ENCODE assay signal across 8 cellular contexts in the genomic region with DNA sequence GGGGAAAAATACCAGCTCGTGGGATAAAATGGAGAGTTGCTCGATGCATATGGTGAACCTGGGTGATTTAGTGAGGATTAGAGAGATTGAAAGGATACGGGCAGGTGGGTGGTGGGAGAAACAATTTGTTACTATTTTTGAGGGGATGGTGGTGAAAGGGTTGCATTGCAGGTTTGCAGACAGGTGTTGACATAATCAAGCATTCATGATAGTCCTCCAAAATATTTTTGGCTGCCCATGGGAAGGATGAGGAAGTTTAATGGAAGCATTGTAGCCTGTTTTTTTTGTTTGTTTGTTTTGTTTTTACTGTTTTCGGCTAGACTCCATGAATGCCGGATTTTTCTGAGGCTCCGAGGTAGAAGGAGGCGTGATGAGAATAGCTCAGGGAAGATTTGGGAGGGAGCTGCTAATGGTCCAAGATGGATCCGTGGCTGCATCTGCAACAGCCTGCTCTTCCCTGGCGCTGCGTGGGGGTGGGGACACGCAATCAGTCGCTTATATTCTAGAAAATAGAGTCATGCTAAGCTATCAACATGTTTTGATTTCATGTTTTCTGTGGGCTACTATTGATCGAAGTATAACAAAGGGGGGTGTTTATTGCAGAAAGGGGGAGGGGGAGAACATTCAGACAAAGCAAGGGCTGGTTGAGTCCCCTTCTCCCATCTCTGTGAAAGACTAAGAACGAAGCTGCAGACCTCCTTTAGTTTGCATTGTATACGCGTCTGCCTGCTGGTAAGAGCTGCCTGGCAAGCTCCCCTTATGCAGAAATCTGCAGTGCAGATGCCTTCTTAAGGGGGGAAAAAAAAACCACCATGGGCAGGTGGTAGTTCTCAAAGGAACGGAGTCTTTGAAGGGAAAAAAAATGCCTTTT. TPM values are rescaled to one million over a fixed set of nuclear protein-coding genes. Genes with fewer than 3 reads are reported as not detected.
DNase-seq lines count a peak whose midpoint lies in the region; ATAC-seq and TF ChIP-seq lines count a peak whose summit lies in the region.

No MANE protein-coding gene starts in this region.

- H3K36me3 Mint-ChIP-seq in stimulated activated effector memory CD8-positive, alpha-beta T cell treated with anti-CD3 and anti-CD28 coated beads, Interleukin-12 subunit alpha, Interleukin-12 subunit beta, amount 100 ng/mL, for 72 hours = peaks cover 17% of the 10 kb centered on the region

- CTCF ChIA-PET in GM10248 (lab: Yijun Ruan, JAX) (interaction anchor here (0.7 to 3.5 kb wide), 16 partner anchors 9 to 203 kb away, joined by 3 to 17 read pairs (median 4); a partner anchor contains a TSS), PC-9 (lab: Charles Lee) (interaction anchor here (0.6 to 1.5 kb wide), 4 partner anchors 12 to 49 kb away, joined by 4 to 13 read pairs (median 4); a partner anchor contains a TSS)

- no peak for TF ChIP-seq CTCF in GM10248 (IDR thresholded peaks at IDR 0.05; ENCODE audit: control extremely low read depth, extremely low read depth, low read depth, missing control alignments)
- TF ChIP-seq CTCF in PC-9 (conservative IDR thresholded peaks at IDR 0.05) = peak; percentile 58
- TF ChIP-seq CTCF in left lung (IDR thresholded peaks at IDR 0.05) = peak in 1 of 2 donors; percentile 17

- no peaks in the 10 kb centered on the region for H3K9me2 ChIP-seq in PC-9 (ENCODE audit: insufficient read depth)

- peak overlapping the region; percentile 83 for H3K4me3 Mint-ChIP-seq in stimulated activated effector memory CD8-positive, alpha-beta T cell treated with anti-CD3 and anti-CD28 coated beads, Interleukin-12 subunit alpha, Interleukin-12 subunit beta, amount 100 ng/mL, for 72 hours

- H3K4me1 ChIP-seq in PC-9 (replicated peaks; ENCODE audit: insufficient read depth) (peaks cover 22% of the 10 kb centered on the region), left lung (peaks cover 11 to 52% of the 10 kb centered on the region in 2 donors)

- H3K4me1 Mint-ChIP-seq in stimulated activated effector memory CD8-positive, alpha-beta T cell treated with anti-CD3 and anti-CD28 coated beads, Interleukin-12 subunit alpha, Interleukin-12 subunit beta, amount 100 ng/mL, for 72 hours = peaks cover 31% of the 10 kb centered on the region

- H3F3A ChIP-seq in PC-9 (ENCODE audit: insufficient read depth, low read depth) = peaks cover 27% of the 10 kb centered on the region; the same call in 1 of the 2 replicates

- DNase-seq in GM10248 (ENCODE audit: extremely low spot score) (peak; percentile 42), PC-9 (no peak), cerebellum (ENCODE audit: low spot score) (peak; percentile 64), left lung (peak in 1 of 2 donors; percentile 47)
- no peak for DNase-seq in stimulated activated effector memory CD8-positive, alpha-beta T cell treated with anti-CD3 and anti-CD28 coated beads, Interleukin-12 subunit alpha, Interleukin-12 subunit beta, amount 100 ng/mL, for 72 hours (ENCODE audit: low spot score in 2 of 2)

- peak overlapping the region; percentile 92 for H2AFZ ChIP-seq in PC-9

- intact Hi-C loops in PC-9 (cut with micrococcal nuclease; ENCODE audit: unreplicated experiment) = no loop called here
- intact Hi-C loops in left lung (cut with DNase I) = no loop called here

- H3K36me3 ChIP-seq in PC-9 (ENCODE audit: low read depth) (no peaks in the 10 kb centered on the region; the same call in 1 of the 2 replicates), left lung (no peaks in the 10 kb centered on the region)

- BruUV-seq in PC-9 (replicated peaks; lab: Mats Ljungman, UMichigan) = TSS peak; percentile 52

- ATAC-seq in HG03159 (IDR thresholded peaks at IDR 0.05; ENCODE audit: unreplicated experiment) = peak; percentile 2
- peak; percentile 35 for ATAC-seq in left lung
- no peak for ATAC-seq in stimulated activated effector memory CD8-positive, alpha-beta T cell treated with anti-CD3 and anti-CD28 coated beads, Interleukin-12 subunit alpha, Interleukin-12 subunit beta, amount 100 ng/mL, for 72 hours
- no peak for ATAC-seq in GM18519 (IDR thresholded peaks at IDR 0.05; ENCODE audit: low FRiP score, unreplicated experiment)
- ATAC-seq in HG02623 (IDR thresholded peaks at IDR 0.05; ENCODE audit: unreplicated experiment) = no peak

- peak overlapping the region; percentile 77 for H3K27ac ChIP-seq in PC-9
- H3K27ac ChIP-seq in left lung = peak overlapping the region; percentile 97 to 99

- H3K4me3 ChIP-seq in PC-9 (peak overlapping the region; percentile 93), left lung (peak overlapping the region; percentile 84 to 92)

- peak overlapping the region; percentile 87 for H3K4me2 ChIP-seq in PC-9

- H3K9me3 Mint-ChIP-seq in stimulated activated effector memory CD8-positive, alpha-beta T cell treated with anti-CD3 and anti-CD28 coated beads, Interleukin-12 subunit alpha, Interleukin-12 subunit beta, amount 100 ng/mL, for 72 hours = no peaks in the 10 kb centered on the region

- POLR2A ChIA-PET in GM10248 (lab: Yijun Ruan, JAX) = interaction anchor here (0.6 to 1.3 kb wide), 2 partner anchors 12 to 187 kb away, joined by 4 to 5 read pairs; a partner anchor contains a TSS
- POLR2A ChIA-PET in PC-9 (lab: Charles Lee; ENCODE audit: unreplicated experiment) = interaction anchor here (0.6 to 0.7 kb wide), 3 partner anchors 10 to 26 kb away, joined by 5 to 6 read pairs (median 5); no protein-coding TSS in a partner anchor

- H3K9me3 ChIP-seq in PC-9 (ENCODE audit: insufficient read depth, low read depth) (no peaks in the 10 kb centered on the region), left lung (no peaks in the 10 kb centered on the region)

- peaks cover 8% of the 10 kb centered on the region; the same call in 1 of the 2 replicates for H4K20me1 ChIP-seq in PC-9 (ENCODE audit: insufficient read depth)

- H3K79me2 ChIP-seq in PC-9 (ENCODE audit: low read depth) = peaks cover 55% of the 10 kb centered on the region

- H3K27me3 ChIP-seq in PC-9 (ENCODE audit: insufficient read depth, low read depth) (no peaks in the 10 kb centered on the region), left lung (no peaks in the 10 kb centered on the region)

- peak overlapping the region; percentile 91 for H3K27ac Mint-ChIP-seq in stimulated activated effector memory CD8-positive, alpha-beta T cell treated with anti-CD3 and anti-CD28 coated beads, Interleukin-12 subunit alpha, Interleukin-12 subunit beta, amount 100 ng/mL, for 72 hours

RNA-seq across cellular contexts. Expression of a gene that starts 1.0 kb away (rescaled TPM):
- 220 and 279 TPM in 2 replicates for total RNA-seq in PC-9 (2021)
- total RNA-seq in cerebellum = 192 TPM
- total RNA-seq in left lung = 100 to 1,000 TPM; 121 to 145 TPM

RNA-seq across cellular contexts. Expression of a gene that starts 11.1 kb away (rescaled TPM):
- total RNA-seq in PC-9 (2021) (78.5 and 98.3 TPM in 2 replicates), cerebellum (23.0 TPM), left lung (10 to 100 TPM; 76.1 to 98.2 TPM)

Comparison
In these comparisons a context has a peak if more than half of its experiments do, and no peak if none do; other contexts are left out.
1. DNase-seq: peak in GM10248 (single experiment) and cerebellum (single experiment); none in PC-9 (0 of 2) and stimulated activated effector memory CD8-positive, alpha-beta T cell treated with anti-CD3 and anti-CD28 coated beads, Interleukin-12 subunit alpha, Interleukin-12 subunit beta, amount 100 ng/mL, for 72 hours (0 of 2).
2. ATAC-seq: peak in HG03159 (single experiment) and left lung (single experiment); none in stimulated activated effector memory CD8-positive, alpha-beta T cell treated with anti-CD3 and anti-CD28 coated beads, Interleukin-12 subunit alpha, Interleukin-12 subunit beta, amount 100 ng/mL, for 72 hours (single experiment), GM18519 (single experiment) and HG02623 (single experiment).